14 cellular contexts compared by ENCODE assay signal in the genomic region with DNA sequence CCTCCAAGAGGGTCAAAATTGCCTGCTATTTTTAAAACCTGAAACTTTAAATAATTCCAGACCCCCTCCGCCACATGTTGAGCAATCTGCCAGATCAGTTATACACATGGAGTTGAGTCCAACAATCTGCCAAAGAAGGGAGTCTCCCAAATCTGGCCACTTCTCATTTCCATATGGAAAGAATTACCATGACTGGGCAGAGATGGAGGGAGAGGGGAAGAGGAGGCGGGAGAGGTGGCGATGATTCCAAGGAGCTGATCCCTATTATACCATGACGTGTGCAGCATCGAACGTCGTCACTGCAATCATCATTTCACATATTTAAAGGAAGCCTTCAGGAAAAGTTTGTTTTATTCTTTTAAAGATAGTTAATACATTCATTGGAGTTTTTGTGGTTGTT.
DNase-seq lines count a peak whose midpoint lies in the region; ATAC-seq and TF ChIP-seq lines count a peak whose summit lies in the region.
"Had no signal": no experiment of that assay in that cellular context is flagged by ENCODE, and none has a peak within 500 bp of the region (broad histone marks: within the 10 kb centered on the region; RNA-seq: fewer than 3 reads in every experiment).

No MANE protein-coding gene starts in this region.

- no peak for TF ChIP-seq POLR2A in erythroblast (IDR thresholded peaks at IDR 0.05; ENCODE audit: low read length)

- TF ChIP-seq CTCF in fibroblast of the aortic adventitia (IDR thresholded peaks at IDR 0.05; ENCODE audit: insufficient read depth, low read length): no peak

- peak; percentile 6 for DNase-seq in AG08396 (ENCODE audit: low spot score)
- peak; percentile 40 for DNase-seq in GM03348 (ENCODE audit: low spot score)
- DNase-seq in RPMI7951 (ENCODE audit: low read depth): peak; percentile 64
- DNase-seq in fibroblast of the aortic adventitia (ENCODE audit: low read depth): peak; percentile 62
- no peak for DNase-seq in erythroblast (lab: John Stamatoyannopoulos, UW)
- DNase-seq in NCI-H1417 treated with DMSO at 0.1 percent for 48 hours (lab: John Stamatoyannopoulos, UW): no peak
- DNase-seq in DMS79 (lab: John Stamatoyannopoulos, UW): no peak
- DNase-seq: COR-L47, GOT3, NCI-H1436, NCI-H345, OCI-M1 had no signal

- ATAC-seq in HG02642 (IDR thresholded peaks at IDR 0.05; ENCODE audit: poor library complexity, unreplicated experiment): no peak
- ATAC-seq: K562 had no signal

- no peak overlapping the region for H3K4me3 ChIP-seq in fibroblast of the aortic adventitia (ENCODE audit: low read depth, low read length)
- H3K4me3 ChIP-seq: K562 had no signal

Comparison
In these comparisons a context has a peak if more than half of its experiments do, and no peak if none do; other contexts are left out.
1. DNase-seq: peak in AG08396 (single experiment), GM03348 (single experiment), RPMI7951 (single experiment) and fibroblast of the aortic adventitia (single experiment); none in erythroblast (0 of 2), NCI-H1417 treated with DMSO at 0.1 percent for 48 hours (single experiment) and DMS79 (single experiment).